6 cellular contexts compared by ENCODE assay signal in genomic region chr6:2414885-2415523, GRCh38.
"Had no signal": no experiment of that assay in that cellular context is flagged by ENCODE, and none has a peak within 500 bp of the region (broad histone marks: within the 10 kb centered on the region; RNA-seq: fewer than 3 reads in every experiment).

No MANE protein-coding gene starts in this region.

- H3K36me3 ChIP-seq: HAP-1 had no signal

- ATAC-seq: HCT116 had no signal

- DNase-seq: GOT3, H7, HFFc6, IMR-90 had no signal

- H3K27ac Mint-ChIP-seq: HFFc6 had no signal

- H3K9me3 ChIP-seq: HAP-1 had no signal

- H3K4me1 ChIP-seq: HAP-1 had no signal

- H3K4me3 ChIP-seq: HAP-1 had no signal

- H3K9me3 Mint-ChIP-seq: HFFc6 had no signal

- H3K4me3 Mint-ChIP-seq: HFFc6 had no signal
